8 cellular contexts compared by ENCODE assay signal in genomic region chr15:52295421-52295991, GRCh38. TPM values are rescaled to one million over a fixed set of nuclear protein-coding genes. Genes with fewer than 3 reads are reported as not detected.
DNase-seq lines count a peak whose midpoint lies in the region; ATAC-seq and TF ChIP-seq lines count a peak whose summit lies in the region.

A gene with protein sequence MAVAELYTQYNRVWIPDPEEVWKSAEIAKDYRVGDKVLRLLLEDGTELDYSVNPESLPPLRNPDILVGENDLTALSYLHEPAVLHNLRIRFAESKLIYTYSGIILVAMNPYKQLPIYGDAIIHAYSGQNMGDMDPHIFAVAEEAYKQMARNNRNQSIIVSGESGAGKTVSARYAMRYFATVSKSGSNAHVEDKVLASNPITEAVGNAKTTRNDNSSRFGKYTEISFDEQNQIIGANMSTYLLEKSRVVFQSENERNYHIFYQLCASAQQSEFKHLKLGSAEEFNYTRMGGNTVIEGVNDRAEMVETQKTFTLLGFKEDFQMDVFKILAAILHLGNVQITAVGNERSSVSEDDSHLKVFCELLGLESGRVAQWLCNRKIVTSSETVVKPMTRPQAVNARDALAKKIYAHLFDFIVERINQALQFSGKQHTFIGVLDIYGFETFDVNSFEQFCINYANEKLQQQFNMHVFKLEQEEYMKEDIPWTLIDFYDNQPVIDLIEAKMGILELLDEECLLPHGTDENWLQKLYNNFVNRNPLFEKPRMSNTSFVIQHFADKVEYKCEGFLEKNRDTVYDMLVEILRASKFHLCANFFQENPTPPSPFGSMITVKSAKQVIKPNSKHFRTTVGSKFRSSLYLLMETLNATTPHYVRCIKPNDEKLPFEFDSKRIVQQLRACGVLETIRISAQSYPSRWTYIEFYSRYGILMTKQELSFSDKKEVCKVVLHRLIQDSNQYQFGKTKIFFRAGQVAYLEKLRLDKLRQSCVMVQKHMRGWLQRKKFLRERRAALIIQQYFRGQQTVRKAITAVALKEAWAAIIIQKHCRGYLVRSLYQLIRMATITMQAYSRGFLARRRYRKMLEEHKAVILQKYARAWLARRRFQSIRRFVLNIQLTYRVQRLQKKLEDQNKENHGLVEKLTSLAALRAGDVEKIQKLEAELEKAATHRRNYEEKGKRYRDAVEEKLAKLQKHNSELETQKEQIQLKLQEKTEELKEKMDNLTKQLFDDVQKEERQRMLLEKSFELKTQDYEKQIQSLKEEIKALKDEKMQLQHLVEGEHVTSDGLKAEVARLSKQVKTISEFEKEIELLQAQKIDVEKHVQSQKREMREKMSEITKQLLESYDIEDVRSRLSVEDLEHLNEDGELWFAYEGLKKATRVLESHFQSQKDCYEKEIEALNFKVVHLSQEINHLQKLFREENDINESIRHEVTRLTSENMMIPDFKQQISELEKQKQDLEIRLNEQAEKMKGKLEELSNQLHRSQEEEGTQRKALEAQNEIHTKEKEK (N-terminal part only) (minus strand): TSS chr15:52295804. CDS start chr15:52295636, 168 bp downstream.

- H3K4me3 ChIP-seq in left ventricle myocardium inferior, result peak within 1 kb of the TSS; percentile 79

- H3K4me1 Mint-ChIP-seq in activated naive CD8-positive, alpha-beta T cell treated with anti-CD3 and anti-CD28 coated beads, Interleukin-2, amount 10 ng/mL, durations not matched to agents 7 days and 5 days, result peaks cover 17% of the 10 kb centered on the region

- H3K9me3 ChIP-seq in left ventricle myocardium inferior (replicated peaks), result no peaks in the 10 kb centered on the region

- intact Hi-C loops in left ventricle myocardium inferior (cut with micrococcal nuclease) (no loop called here), posterior cingulate gyrus (cut with DNase I) (no loop called here)

- H3K36me3 ChIP-seq in left ventricle myocardium inferior, result no peaks in the 10 kb centered on the region

- ATAC-seq in activated CD4-positive, CD25-positive, alpha-beta regulatory T cell treated with anti-CD3 and anti-CD28 coated beads, Interleukin-2, amount 50 U/mL, for 24 hours, result peak; percentile 11 to 23
- ATAC-seq in activated naive CD8-positive, alpha-beta T cell treated with anti-CD3 and anti-CD28 coated beads, Interleukin-2, amount 10 ng/mL, durations not matched to agents 7 days and 5 days (ENCODE audit: low read depth), result peak; percentile 40
- ATAC-seq in HG02852 (IDR thresholded peaks at IDR 0.05; ENCODE audit: unreplicated experiment), result no peak
- no peak for ATAC-seq in GM21576 (IDR thresholded peaks at IDR 0.05; ENCODE audit: unreplicated experiment)

- no peak for DNase-seq in activated CD4-positive, CD25-positive, alpha-beta regulatory T cell (lab: John Stamatoyannopoulos, UW)
- peak; percentile 24 for DNase-seq in NCI-H2029 treated with DMSO at 0.1 percent for 48 hours (lab: John Stamatoyannopoulos, UW)
- peak; percentile 42 for DNase-seq in activated naive CD8-positive, alpha-beta T cell treated with anti-CD3 and anti-CD28 coated beads, Interleukin-2, amount 10 ng/mL, durations not matched to agents 7 days and 5 days
- DNase-seq in left ventricle myocardium inferior, result peak; percentile 80
- peak in 9 of 10 donors; percentile 41 to 92 (median 54) for DNase-seq in posterior cingulate gyrus

- H3K4me3 Mint-ChIP-seq in activated naive CD8-positive, alpha-beta T cell treated with anti-CD3 and anti-CD28 coated beads, Interleukin-2, amount 10 ng/mL, durations not matched to agents 7 days and 5 days, result peak within 1 kb of the TSS; percentile 53

- POLR2A ChIA-PET in activated naive CD8-positive, alpha-beta T cell treated with anti-CD3 and anti-CD28 coated beads, Interleukin-2, amount 10 ng/mL, durations not matched to agents 7 days and 5 days (lab: Charles Lee), result interaction anchor here (0.5 to 1.2 kb wide), 2 partner anchors 23 to 34 kb away, joined by 4 to 7 read pairs; no protein-coding TSS in a partner anchor

- peaks cover 17% of the 10 kb centered on the region for H3K27me3 ChIP-seq in left ventricle myocardium inferior (ENCODE audit: low read depth)

- no peaks in the 10 kb centered on the region for H3K9me3 Mint-ChIP-seq in activated naive CD8-positive, alpha-beta T cell treated with anti-CD3 and anti-CD28 coated beads, Interleukin-2, amount 10 ng/mL, durations not matched to agents 7 days and 5 days

- H3K27ac ChIP-seq in left ventricle myocardium inferior (replicated peaks), result peak within 1 kb of the TSS; percentile 61

- peaks cover 56% of the 10 kb centered on the region for H3K27me3 Mint-ChIP-seq in activated naive CD8-positive, alpha-beta T cell treated with anti-CD3 and anti-CD28 coated beads, Interleukin-2, amount 10 ng/mL, durations not matched to agents 7 days and 5 days

- H3K36me3 Mint-ChIP-seq in activated naive CD8-positive, alpha-beta T cell treated with anti-CD3 and anti-CD28 coated beads, Interleukin-2, amount 10 ng/mL, durations not matched to agents 7 days and 5 days, result no peaks in the 10 kb centered on the region

- peaks cover 19% of the 10 kb centered on the region for H3K4me1 ChIP-seq in left ventricle myocardium inferior

- no peak within 1 kb of the TSS for H3K27ac Mint-ChIP-seq in activated naive CD8-positive, alpha-beta T cell treated with anti-CD3 and anti-CD28 coated beads, Interleukin-2, amount 10 ng/mL, durations not matched to agents 7 days and 5 days

- no peak for TF ChIP-seq CTCF in left ventricle myocardium inferior (IDR thresholded peaks at IDR 0.05; ENCODE audit: borderline replicate concordance)

RNA-seq across cellular contexts. Expression of the gene that starts here (rescaled TPM):
- total RNA-seq in activated naive CD8-positive, alpha-beta T cell treated with anti-CD3 and anti-CD28 coated beads, Interleukin-2, amount 10 ng/mL, durations not matched to agents 7 days and 5 days, result 1 to 10 TPM; 1.6 to 1.9 TPM
- total RNA-seq in left ventricle myocardium inferior, result 2.9 TPM

Comparison
In these comparisons a context has a peak if more than half of its experiments do, and no peak if none do; other contexts are left out.
1. ATAC-seq: peak in activated CD4-positive, CD25-positive, alpha-beta regulatory T cell treated with anti-CD3 and anti-CD28 coated beads, Interleukin-2, amount 50 U/mL, for 24 hours (2 of 2) and activated naive CD8-positive, alpha-beta T cell treated with anti-CD3 and anti-CD28 coated beads, Interleukin-2, amount 10 ng/mL, durations not matched to agents 7 days and 5 days (single experiment); none in HG02852 (single experiment) and GM21576 (single experiment).
2. DNase-seq: peak in NCI-H2029 treated with DMSO at 0.1 percent for 48 hours (single experiment), activated naive CD8-positive, alpha-beta T cell treated with anti-CD3 and anti-CD28 coated beads, Interleukin-2, amount 10 ng/mL, durations not matched to agents 7 days and 5 days (single experiment), left ventricle myocardium inferior (single experiment) and posterior cingulate gyrus (9 of 10); none in activated CD4-positive, CD25-positive, alpha-beta regulatory T cell (0 of 4).